ENCODE assay signal across 9 cellular contexts in the genomic region with DNA sequence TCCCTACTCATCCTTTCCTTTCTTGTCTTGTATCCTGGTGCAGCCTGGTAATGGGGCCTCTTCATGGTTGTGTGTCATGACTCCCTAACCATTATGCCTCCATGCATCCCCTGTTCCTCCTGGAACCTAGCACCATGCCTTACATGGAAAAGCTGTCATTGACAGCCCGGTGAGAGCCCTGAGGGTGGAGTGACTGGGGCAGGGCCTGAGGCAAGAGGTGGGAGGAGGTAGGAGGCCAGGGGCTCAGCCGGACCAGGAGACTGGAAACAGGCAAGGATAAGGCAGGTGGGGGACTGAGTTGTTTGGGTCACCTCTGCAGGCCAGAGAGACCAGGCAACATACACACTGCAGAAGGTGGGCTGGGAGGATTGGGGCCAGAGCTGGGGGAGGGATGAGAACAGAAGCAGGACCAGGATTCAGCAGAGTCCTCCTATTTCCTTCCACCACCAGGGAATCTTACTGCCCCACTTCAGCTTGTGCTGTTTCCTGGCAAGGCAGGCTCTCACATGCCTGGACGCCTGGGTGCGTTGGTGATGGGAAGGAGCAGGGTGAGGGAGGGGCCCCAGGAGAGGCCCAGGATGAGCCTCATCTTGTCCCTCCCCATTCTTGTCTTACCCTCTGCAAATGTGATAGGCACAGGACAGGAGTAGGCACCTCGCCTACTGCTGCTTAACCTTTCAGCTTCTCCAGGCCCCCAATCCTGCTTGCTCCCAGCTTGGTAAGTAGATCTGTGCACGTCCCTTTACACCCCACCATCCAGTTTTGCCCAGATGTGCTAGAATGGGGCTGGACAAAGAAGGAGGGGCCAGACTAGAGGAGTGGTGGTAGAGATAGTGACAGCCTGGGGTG. TPM values are rescaled to one million over a fixed set of nuclear protein-coding genes. Genes with fewer than 3 reads are reported as not detected.
DNase-seq lines count a peak whose midpoint lies in the region; FAIRE-seq and TF ChIP-seq lines count a peak whose summit lies in the region.
"Had no signal": no experiment of that assay in that cellular context is flagged by ENCODE, and none has a peak within 500 bp of the region (broad histone marks: within the 10 kb centered on the region; RNA-seq: fewer than 3 reads in every experiment).

LTB4R2 (plus strand) TSS at position 603 of the 849 bp plus-strand sequence. CDS start 525 bp downstream, outside the sequence.

- peak within 1 kb of the TSS; percentile 78 for H3K4me2 ChIP-seq in astrocyte (ENCODE audit: low read length)

- peak within 1 kb of the TSS; percentile 85 for H3K27ac Mint-ChIP-seq in activated naive CD4-positive, alpha-beta T cell treated with anti-CD3 and anti-CD28 coated beads, Interleukin-2, amount 10 ng/mL, durations not matched to agents 7 days and 5 days
- peak within 1 kb of the TSS; percentile 66 for H3K27ac Mint-ChIP-seq in astrocyte (ENCODE audit: unreplicated experiment)

- H3K36me3 Mint-ChIP-seq in activated naive CD4-positive, alpha-beta T cell treated with anti-CD3 and anti-CD28 coated beads, Interleukin-2, amount 10 ng/mL, durations not matched to agents 7 days and 5 days, result peaks cover 59% of the 10 kb centered on the region
- H3K36me3 Mint-ChIP-seq in astrocyte (ENCODE audit: low read depth, unreplicated experiment), result peaks cover 28% of the 10 kb centered on the region

- DNase-seq in activated naive CD4-positive, alpha-beta T cell treated with anti-CD3 and anti-CD28 coated beads, Interleukin-2, amount 10 ng/mL, durations not matched to agents 7 days and 5 days, result no peak
- no peak for DNase-seq in activated naive CD4-positive, alpha-beta T cell (lab: John Stamatoyannopoulos, UW)
- DNase-seq in astrocyte (ENCODE audit: low read depth) (no peak), lower leg skin (ENCODE audit: low spot score in 2 of 2) (peak in 1 of 2 donors; percentile 86), tibial artery (no peak), NCI-H1105 (lab: John Stamatoyannopoulos, UW) (no peak), H7 (no peak), A172 (ENCODE audit: low spot score) (no peak)
- DNase-seq: NCI-H345 had no signal

- intact Hi-C loops in lower leg skin (cut with DNase I; ENCODE audit: low total_unique reads) (no loop called here), tibial artery (cut with DNase I; ENCODE audit: low total_unique reads) (no loop called here)

- peaks cover 48% of the 10 kb centered on the region for H4K20me1 ChIP-seq in astrocyte (ENCODE audit: insufficient read depth, low read length)

- H2AFZ ChIP-seq in astrocyte (ENCODE audit: low read depth, low read length), result peak within 1 kb of the TSS; percentile 44

- H3K27ac ChIP-seq in astrocyte (ENCODE audit: low read depth, low read length) (no peak within 1 kb of the TSS), tibial artery (peak within 1 kb of the TSS; percentile 69 to 79)

- H3K4me3 Mint-ChIP-seq in activated naive CD4-positive, alpha-beta T cell treated with anti-CD3 and anti-CD28 coated beads, Interleukin-2, amount 10 ng/mL, durations not matched to agents 7 days and 5 days, result peak within 1 kb of the TSS; percentile 81
- H3K4me3 Mint-ChIP-seq in astrocyte (ENCODE audit: unreplicated experiment), result no peak within 1 kb of the TSS

- FAIRE-seq in astrocyte (lab: Jason Lieb, UNC), result no peak

- H3K79me2 ChIP-seq in astrocyte (ENCODE audit: insufficient read depth, low read length), result no peaks in the 10 kb centered on the region

- 43 to 48% methylated on average over 6 of the region's 6 CpGs for WGBS in lower leg skin, 2 donors

- CTCF ChIA-PET in activated naive CD4-positive, alpha-beta T cell treated with anti-CD3 and anti-CD28 coated beads, Interleukin-2, amount 10 ng/mL, durations not matched to agents 7 days and 5 days (lab: Charles Lee), result interaction anchor here (0.7 to 13.0 kb wide), 24 partner anchors 9 to 229 kb away, joined by 3 to 129 read pairs (median 6); partner anchors contain the start of genes ADCY4, CBLN3, DHRS1 and GMPR2

- H3K4me3 ChIP-seq in astrocyte (ENCODE audit: insufficient read depth, low read depth, low read length), result no peak within 1 kb of the TSS
- peak within 1 kb of the TSS; percentile 32 for H3K4me3 ChIP-seq in lower leg skin (ENCODE audit: low read depth, poor library complexity, severe bottlenecking)
- peak within 1 kb of the TSS; percentile 56 for H3K4me3 ChIP-seq in tibial artery
- no peak within 1 kb of the TSS for H3K4me3 ChIP-seq in H7 (ENCODE audit: insufficient read depth, low read depth, low read length)

- H3K36me3 ChIP-seq in astrocyte (ENCODE audit: insufficient read depth, low read length), result peaks cover 18% of the 10 kb centered on the region
- H3K36me3 ChIP-seq in tibial artery, result peaks cover 17 to 31% (median 25%) of the 10 kb centered on the region in 3 donors
- H3K36me3 ChIP-seq in H7 (replicated peaks; ENCODE audit: control insufficient read depth, insufficient read depth, low read length), result peaks cover 21% of the 10 kb centered on the region

- no peak for TF ChIP-seq CTCF in astrocyte (IDR thresholded peaks at IDR 0.05; ENCODE audit: insufficient read depth, low read depth, low read length)
- TF ChIP-seq CTCF in lower leg skin (IDR thresholded peaks at IDR 0.05), result no peak
- TF ChIP-seq CTCF in tibial artery (IDR thresholded peaks at IDR 0.05), result no peak

- H3K9me3 ChIP-seq in astrocyte (ENCODE audit: insufficient read depth, low read depth, low read length) (no peaks in the 10 kb centered on the region), tibial artery (no peaks in the 10 kb centered on the region)

- H3K4me1 Mint-ChIP-seq in activated naive CD4-positive, alpha-beta T cell treated with anti-CD3 and anti-CD28 coated beads, Interleukin-2, amount 10 ng/mL, durations not matched to agents 7 days and 5 days, result peaks cover 69% of the 10 kb centered on the region
- H3K4me1 Mint-ChIP-seq in astrocyte (ENCODE audit: low read depth, unreplicated experiment), result peaks cover 8% of the 10 kb centered on the region

- H3K4me1 ChIP-seq in astrocyte (ENCODE audit: insufficient read depth, low read length) (peaks cover 16% of the 10 kb centered on the region), tibial artery (peaks cover 0 to 29% (median 16%) of the 10 kb centered on the region in 4 donors)

- no peaks in the 10 kb centered on the region for H3K9me3 Mint-ChIP-seq in activated naive CD4-positive, alpha-beta T cell treated with anti-CD3 and anti-CD28 coated beads, Interleukin-2, amount 10 ng/mL, durations not matched to agents 7 days and 5 days
- peaks cover 2% of the 10 kb centered on the region for H3K9me3 Mint-ChIP-seq in astrocyte (ENCODE audit: unreplicated experiment)

- peaks cover 3% of the 10 kb centered on the region for H3K27me3 ChIP-seq in astrocyte (ENCODE audit: insufficient read depth, low read length)
- peaks cover 0 to under 1% of the 10 kb centered on the region in 2 donors for H3K27me3 ChIP-seq in tibial artery
- no peaks in the 10 kb centered on the region for H3K27me3 ChIP-seq in H7 (ENCODE audit: control insufficient read depth, insufficient read depth, low read length)

- no peak within 1 kb of the TSS for H3K9ac ChIP-seq in astrocyte (ENCODE audit: low read length)

- H3K27me3 Mint-ChIP-seq in activated naive CD4-positive, alpha-beta T cell treated with anti-CD3 and anti-CD28 coated beads, Interleukin-2, amount 10 ng/mL, durations not matched to agents 7 days and 5 days, result no peaks in the 10 kb centered on the region
- H3K27me3 Mint-ChIP-seq in astrocyte (ENCODE audit: low read depth, unreplicated experiment), result peaks cover 6% of the 10 kb centered on the region

- TF ChIP-seq POLR2A in lower leg skin (IDR thresholded peaks at IDR 0.05), result no peak

RNA-seq across cellular contexts. Expression of gene LTB4R2, which starts in this region (rescaled TPM):
- total RNA-seq in astrocyte, result 7.8 and 9.3 TPM in 2 replicates
- 100 to 1,000 TPM in 3 of 4 donors, 10 to 100 TPM in 1; 88.1 to 173 (median 147) TPM for total RNA-seq in lower leg skin
- 4.8 and 7.8 TPM in 2 replicates for total RNA-seq in H7 (2014; rRNA removed; shearing (Covaris generic))
- 4.7 and 5.9 TPM in 2 replicates for total RNA-seq in A172 (2014; rRNA removed; shearing (Covaris generic))

Comparison
In these comparisons a context has a peak if more than half of its experiments do, and no peak if none do; other contexts are left out.
1. H3K4me3 ChIP-seq: peak in lower leg skin (single experiment) and tibial artery (2 of 2); none in astrocyte (single experiment) and H7 (single experiment).